16 cellular contexts compared by ENCODE assay signal in genomic region chr12:117527480-117527857, GRCh38.
A peak's percentile ranks its signal among the peaks of the same experiment; 100 is the strongest.
DNase-seq lines count a peak whose midpoint lies in the region; ATAC-seq and TF ChIP-seq lines count a peak whose summit lies in the region.
"Had no signal": no experiment of that assay in that cellular context is flagged by ENCODE, and none has a peak within 500 bp of the region (broad histone marks: within the 10 kb centered on the region; RNA-seq: fewer than 3 reads in every experiment).

No MANE protein-coding gene starts in this region.

- TF ChIP-seq CTCF in VCaP (conservative IDR thresholded peaks at IDR 0.05), result no peak

- WGBS in GM23248 (ENCODE audit: low coverage in 1 of 2, low lambda C conversion rate in 2 of 2, missing lambda C conversion rate in 2 of 2), 2 experiments, result 1 to 3% methylated on average over 4 of the region's 4 CpGs

- in situ Hi-C loops in Caki2 (cut with HindIII; ENCODE audit: low pct_unique_long_range_greater_than_20kb, low sequenced_read_pairs), result no loop called here
- in situ Hi-C loops in GM23248 (cut with MboI), result no loop called here

- no peaks in the 10 kb centered on the region for H3K9me3 ChIP-seq in GM23248 (ENCODE audit: low read depth)
- H3K9me3 ChIP-seq: BLaER1 treated with 17β-estradiol and CSF1 and Interleukin-3, amounts not matched to agents 10 nM and 100 nM; Caco-2; HAP-1 had no signal

- H3K4me2 ChIP-seq in GM23248 (ENCODE audit: unreplicated experiment), result no peak overlapping the region
- H3K4me2 ChIP-seq: BLaER1 treated with 17β-estradiol and CSF1 and Interleukin-3, amounts not matched to agents 10 nM and 100 nM had no signal

- peak; percentile 15 for DNase-seq in Caki2 (ENCODE audit: low read depth)
- DNase-seq in DMS79 treated with DMSO at 0.1 percent for 48 hours (lab: John Stamatoyannopoulos, UW), result peak; percentile 52
- peak; percentile 36 for DNase-seq in renal cortical epithelial cell (ENCODE audit: low read depth)
- no peak for DNase-seq in CD1c-positive myeloid dendritic cell (ENCODE audit: extremely low spot score)
- DNase-seq in GM23248, result no peak
- DNase-seq: Caco-2; CD4-positive, CD25-positive, alpha-beta regulatory T cell; DMS153; DND-41; EL had no signal

- H3K36me3 ChIP-seq in GM23248 (ENCODE audit: low read depth), result no peaks in the 10 kb centered on the region
- H3K36me3 ChIP-seq: BLaER1 treated with 17β-estradiol and CSF1 and Interleukin-3, amounts not matched to agents 10 nM and 100 nM; HAP-1 had no signal

- ATAC-seq in HG02852 (IDR thresholded peaks at IDR 0.05; ENCODE audit: unreplicated experiment), result no peak
- ATAC-seq: GM12878 had no signal

- no peaks in the 10 kb centered on the region for H3K79me2 ChIP-seq in GM23248 (ENCODE audit: insufficient read depth)

- H3K27me3 ChIP-seq in GM23248 (replicated peaks; ENCODE audit: insufficient read depth), result no peaks in the 10 kb centered on the region
- H3K27me3 ChIP-seq: BLaER1 treated with 17β-estradiol and CSF1 and Interleukin-3, amounts not matched to agents 10 nM and 100 nM had no signal

- no peaks in the 10 kb centered on the region for H4K20me1 ChIP-seq in GM23248 (ENCODE audit: insufficient read depth)
- H4K20me1 ChIP-seq: BLaER1 treated with 17β-estradiol and CSF1 and Interleukin-3, amounts not matched to agents 10 nM and 100 nM had no signal

- no peak overlapping the region for H2AFZ ChIP-seq in GM23248

- no peak overlapping the region for H3K9ac ChIP-seq in GM23248
- H3K9ac ChIP-seq: BLaER1 treated with 17β-estradiol and CSF1 and Interleukin-3, amounts not matched to agents 10 nM and 100 nM had no signal

- no peaks in the 10 kb centered on the region for H3F3A ChIP-seq in GM23248 (ENCODE audit: insufficient read depth)

- no peaks in the 10 kb centered on the region for H3K4me1 ChIP-seq in GM23248 (ENCODE audit: insufficient read depth)
- H3K4me1 ChIP-seq: BLaER1 treated with 17β-estradiol and CSF1 and Interleukin-3, amounts not matched to agents 10 nM and 100 nM; Caco-2; HAP-1 had no signal

- H3K27ac ChIP-seq in VCaP (peak overlapping the region; percentile 94), GM23248 (no peak overlapping the region)
- H3K27ac ChIP-seq: BLaER1 treated with 17β-estradiol and CSF1 and Interleukin-3, amounts not matched to agents 10 nM and 100 nM; HL-60 had no signal

- no peak overlapping the region for H3K4me3 ChIP-seq in GM23248
- H3K4me3 ChIP-seq: BLaER1 treated with 17β-estradiol and CSF1 and Interleukin-3, amounts not matched to agents 10 nM and 100 nM; GM12878; HAP-1 had no signal

- no peaks in the 10 kb centered on the region for H3K9me2 ChIP-seq in GM23248 (ENCODE audit: insufficient read depth)

Comparison
In these comparisons a context has a peak if more than half of its experiments do, and no peak if none do; other contexts are left out.
1. DNase-seq: peak in Caki2 (single experiment), DMS79 treated with DMSO at 0.1 percent for 48 hours (single experiment) and renal cortical epithelial cell (single experiment); none in CD1c-positive myeloid dendritic cell (single experiment) and GM23248 (single experiment).